In the genomic region with DNA sequence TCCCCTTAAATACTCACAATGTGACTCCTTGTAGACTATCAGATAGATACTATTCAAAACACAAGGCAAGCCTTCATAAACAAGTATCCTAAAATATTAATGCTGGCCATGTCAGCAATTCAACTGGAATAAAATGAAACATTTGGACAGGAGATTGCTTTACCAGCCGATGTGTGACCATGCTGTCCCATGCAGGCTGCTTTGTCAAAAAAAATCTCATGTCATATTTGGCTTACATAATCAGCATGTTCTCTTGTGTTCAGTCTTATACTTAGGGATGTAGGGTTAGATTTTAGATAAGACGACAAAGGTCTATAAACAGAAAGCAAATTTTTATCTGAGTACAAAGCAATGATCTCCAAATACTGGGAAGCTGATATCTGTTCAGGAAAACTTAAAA, we compare ENCODE assay signal across 27 cellular contexts.
DNase-seq lines count a peak whose midpoint lies in the region; ATAC-seq and TF ChIP-seq lines count a peak whose summit lies in the region.
"Had no signal": no experiment of that assay in that cellular context is flagged by ENCODE, and none has a peak within 500 bp of the region (broad histone marks: within the 10 kb centered on the region; RNA-seq: fewer than 3 reads in every experiment).

No MANE protein-coding gene starts in this region.

- H3K4me1 Mint-ChIP-seq in brain = peaks cover 60% of the 10 kb centered on the region
- H3K4me1 Mint-ChIP-seq in natural killer cell treated with Interleukin-12 subunit alpha and Interleukin-12 subunit beta and Interleukin-15 and Interleukin-18, amount 100 ng/mL, for 72 hours (ENCODE audit: low read depth in 2 of 2) = peaks cover 55 to 57% of the 10 kb centered on the region in 2 donors
- H3K4me1 Mint-ChIP-seq in type B pancreatic cell (ENCODE audit: unreplicated experiment) = peaks cover 37% of the 10 kb centered on the region

- no peak for TF ChIP-seq POLR2A in IMR-90 (IDR thresholded peaks at IDR 0.05; ENCODE audit: low read depth, low read length)

- H4K91ac ChIP-seq in IMR-90 (ENCODE audit: insufficient read depth, low read depth, low read length) = no peak overlapping the region

- H3K36me3 Mint-ChIP-seq in brain (peaks cover 24% of the 10 kb centered on the region), type B pancreatic cell (peaks cover 24% of the 10 kb centered on the region)
- peaks cover 4% of the 10 kb centered on the region for H3K36me3 Mint-ChIP-seq in natural killer cell treated with Interleukin-12 subunit alpha and Interleukin-12 subunit beta and Interleukin-15 and Interleukin-18, amount 100 ng/mL, for 72 hours
- H3K36me3 Mint-ChIP-seq: memory B cell; stimulated activated naive B cell treated with anti-CD40 and anti-IgM and Interleukin-4, amounts not matched to agents 10 μg/mL and 1 μg/mL and 100 μg/mL, for 72 hours had no signal

- H3K56ac ChIP-seq in IMR-90 (ENCODE audit: extremely low read depth, insufficient read depth, low read length) = no peak overlapping the region

- no CpG with 5 or more reads among the region's 2 CpGs for WGBS in IMR-90 (ENCODE audit: extremely low coverage in 2 of 2, insufficient read length in 1 of 2), 2 experiments

- no peaks in the 10 kb centered on the region; the same call in 1 of the 2 replicates for H4K20me1 ChIP-seq in IMR-90 (ENCODE audit: insufficient read depth, low read length)

- no peak overlapping the region for H3K9ac ChIP-seq in IMR-90 (ENCODE audit: low read depth, low read length)

- H3K14ac ChIP-seq in IMR-90 (replicated peaks; ENCODE audit: low read depth, low read length) = peak overlapping the region; percentile 64

- CTCF ChIA-PET in IMR-90 (lab: Yijun Ruan, JAX) = interaction anchor here (0.9 kb wide), 1 partner anchor 50 kb away, joined by 3 read pairs; no protein-coding TSS in a partner anchor

- peak overlapping the region; percentile 73 for H3K4me2 ChIP-seq in IMR-90 (ENCODE audit: low read depth, low read length)

- H2BK5ac ChIP-seq in IMR-90 (ENCODE audit: low read depth, low read length, poor library complexity, severe bottlenecking) = peak overlapping the region; percentile 18

- no peak overlapping the region for H2BK15ac ChIP-seq in IMR-90 (ENCODE audit: low read depth, low read length)

- no peak overlapping the region; the same call in 1 of the 2 replicates for H4K5ac ChIP-seq in IMR-90 (ENCODE audit: low read depth, low read length)

- H3K9me3 ChIP-seq in IMR-90 (ENCODE audit: control insufficient read depth, insufficient read depth, low read length) = no peaks in the 10 kb centered on the region
- no peaks in the 10 kb centered on the region for H3K9me3 ChIP-seq in right atrium auricular region
- H3K9me3 ChIP-seq: colonic mucosa, left lung, upper lobe of right lung had no signal

- H3K4me3 Mint-ChIP-seq in brain (peak overlapping the region; percentile 69 to 97 (median 92)), type B pancreatic cell (peak overlapping the region; percentile 14)
- peak overlapping the region; percentile 35 for H3K4me3 Mint-ChIP-seq in natural killer cell treated with Interleukin-12 subunit alpha and Interleukin-12 subunit beta and Interleukin-15 and Interleukin-18, amount 100 ng/mL, for 72 hours
- H3K4me3 Mint-ChIP-seq: activated B cell treated with CpG ODN at 0.5 μM for 24 hours; activated CD4-positive, alpha-beta T cell treated with anti-CD3 and anti-CD28 coated beads, Interleukin-2, amount 10 ng/mL, durations not matched to agents 7 days and 5 days; activated naive CD8-positive, alpha-beta T cell; CD4-positive, alpha-beta T cell; H9; memory B cell; stimulated activated naive B cell treated with anti-CD40 and anti-IgM and Interleukin-4, amounts not matched to agents 10 μg/mL and 1 μg/mL and 100 μg/mL, for 72 hours had no signal

- H3K23ac ChIP-seq in IMR-90 (ENCODE audit: low read depth, low read length) = 0 out of 2 replicates have a peak overlapping the region, but pooled peaks have one; percentile 48

- H3K36me3 ChIP-seq in IMR-90 (ENCODE audit: control insufficient read depth, insufficient read depth, low read length) = no peaks in the 10 kb centered on the region
- H3K36me3 ChIP-seq in right atrium auricular region = no peaks in the 10 kb centered on the region
- H3K36me3 ChIP-seq: colonic mucosa, left lung, upper lobe of right lung had no signal

- H3K4me1 ChIP-seq in IMR-90 (ENCODE audit: control insufficient read depth, insufficient read depth, low read length) (peaks cover 11% of the 10 kb centered on the region), right atrium auricular region (peaks cover 0 to 18% of the 10 kb centered on the region in 2 donors)

- no peak for TF ChIP-seq RAD21 in IMR-90 (IDR thresholded peaks at IDR 0.05; ENCODE audit: low read length)

- no peaks in the 10 kb centered on the region for H3K27me3 ChIP-seq in IMR-90 (ENCODE audit: control insufficient read depth, insufficient read depth, low read length)
- H3K27me3 ChIP-seq in right atrium auricular region = no peaks in the 10 kb centered on the region
- H3K27me3 ChIP-seq: colonic mucosa, left lung, upper lobe of right lung had no signal

- H3K4ac ChIP-seq in IMR-90 (ENCODE audit: low read depth, low read length) = no peak overlapping the region

- ATAC-seq in IMR-90 (ENCODE audit: low read depth) (no peak), GM21390 (IDR thresholded peaks at IDR 0.05; ENCODE audit: unreplicated experiment) (no peak), HG03565 (IDR thresholded peaks at IDR 0.05; ENCODE audit: unreplicated experiment) (no peak)
- no peak for ATAC-seq in natural killer cell treated with Interleukin-12 subunit alpha and Interleukin-12 subunit beta and Interleukin-15 and Interleukin-18, amount 100 ng/mL, for 72 hours
- ATAC-seq: left lung; stimulated activated naive B cell treated with anti-CD40 and anti-IgM and Interleukin-4, amounts not matched to agents 10 μg/mL and 1 μg/mL and 100 μg/mL, for 72 hours; upper lobe of right lung had no signal

- TF ChIP-seq CTCF in IMR-90 (conservative IDR thresholded peaks at IDR 0.05; ENCODE audit: low read depth, low read length) = no peak
- TF ChIP-seq CTCF in brain (conservative IDR thresholded peaks at IDR 0.05) = no peak
- no peak for TF ChIP-seq CTCF in type B pancreatic cell (conservative IDR thresholded peaks at IDR 0.05)
- TF ChIP-seq CTCF in right atrium auricular region (IDR thresholded peaks at IDR 0.05) = no peak

- peak overlapping the region in 1 of 2 experiments; percentile 22; a peak in 1 of 4 replicates for H4K8ac ChIP-seq in IMR-90 (ENCODE audit: low read depth in 2 of 2, low read length in 2 of 2)

- no peaks in the 10 kb centered on the region for H3K9me3 Mint-ChIP-seq in brain
- no peaks in the 10 kb centered on the region for H3K9me3 Mint-ChIP-seq in natural killer cell treated with Interleukin-12 subunit alpha and Interleukin-12 subunit beta and Interleukin-15 and Interleukin-18, amount 100 ng/mL, for 72 hours
- peaks cover 5% of the 10 kb centered on the region for H3K9me3 Mint-ChIP-seq in type B pancreatic cell
- H3K9me3 Mint-ChIP-seq: activated B cell treated with CpG ODN at 0.5 μM for 24 hours; activated CD4-positive, alpha-beta T cell treated with anti-CD3 and anti-CD28 coated beads, Interleukin-2, amount 10 ng/mL, durations not matched to agents 7 days and 5 days; CD4-positive, alpha-beta T cell; H9; memory B cell; stimulated activated naive B cell treated with anti-CD40 and anti-IgM and Interleukin-4, amounts not matched to agents 10 μg/mL and 1 μg/mL and 100 μg/mL, for 72 hours had no signal

- BruUV-seq in IMR-90 (replicated peaks; lab: Mats Ljungman, UMichigan) = no TSS peak

- H3K4me3 ChIP-seq in IMR-90 (ENCODE audit: insufficient read depth, low read depth, low read length) (no peak overlapping the region), right atrium auricular region (no peak overlapping the region)
- H3K4me3 ChIP-seq: colonic mucosa, left lung, skin epidermis, upper lobe of right lung had no signal

- no peak overlapping the region for H2BK20ac ChIP-seq in IMR-90 (ENCODE audit: low read depth, low read length)

- intact Hi-C loops in IMR-90 (cut with micrococcal nuclease) = no loop called here

- H3K27ac ChIP-seq in IMR-90 (ENCODE audit: insufficient read depth, low read length) (no peak overlapping the region), right atrium auricular region (no peak overlapping the region)
- H3K27ac ChIP-seq: colonic mucosa, left lung, upper lobe of right lung had no signal

- H3K27ac Mint-ChIP-seq in brain (peak overlapping the region; percentile 54 to 100 (median 76)), type B pancreatic cell (no peak overlapping the region)
- peak overlapping the region; percentile 13 to 91 for H3K27ac Mint-ChIP-seq in natural killer cell treated with Interleukin-12 subunit alpha and Interleukin-12 subunit beta and Interleukin-15 and Interleukin-18, amount 100 ng/mL, for 72 hours
- H3K27ac Mint-ChIP-seq: activated B cell treated with CpG ODN at 0.5 μM for 24 hours; activated CD4-positive, alpha-beta T cell treated with anti-CD3 and anti-CD28 coated beads, Interleukin-2, amount 10 ng/mL, durations not matched to agents 7 days and 5 days; activated naive CD8-positive, alpha-beta T cell; CD4-positive, alpha-beta T cell; memory B cell; stimulated activated naive B cell treated with anti-CD40 and anti-IgM and Interleukin-4, amounts not matched to agents 10 μg/mL and 1 μg/mL and 100 μg/mL, for 72 hours had no signal

- H2BK120ac ChIP-seq in IMR-90 (ENCODE audit: low read depth, low read length) = no peak overlapping the region

- POLR2A ChIA-PET in IMR-90 (lab: Charles Lee; ENCODE audit: unreplicated experiment) = no interaction called here

- H3K27me3 Mint-ChIP-seq in brain = peaks cover 9% of the 10 kb centered on the region
- no peaks in the 10 kb centered on the region for H3K27me3 Mint-ChIP-seq in natural killer cell treated with Interleukin-12 subunit alpha and Interleukin-12 subunit beta and Interleukin-15 and Interleukin-18, amount 100 ng/mL, for 72 hours
- no peaks in the 10 kb centered on the region for H3K27me3 Mint-ChIP-seq in type B pancreatic cell
- H3K27me3 Mint-ChIP-seq: activated B cell treated with CpG ODN at 0.5 μM for 24 hours; stimulated activated naive B cell treated with anti-CD40 and anti-IgM and Interleukin-4, amounts not matched to agents 10 μg/mL and 1 μg/mL and 100 μg/mL, for 72 hours had no signal

- no peak overlapping the region for H2AK5ac ChIP-seq in IMR-90 (ENCODE audit: low read depth, low read length)

- H2AK9ac ChIP-seq in IMR-90 (replicated peaks; ENCODE audit: low read depth, low read length, poor library complexity) = no peak overlapping the region

- no peak overlapping the region for H3K18ac ChIP-seq in IMR-90 (ENCODE audit: low read depth, low read length)

- H2AFZ ChIP-seq in IMR-90 (replicated peaks; ENCODE audit: low read length, poor library complexity) = no peak overlapping the region

- DNase-seq in IMR-90 (no peak), type B pancreatic cell (ENCODE audit: extremely low spot score, unreplicated experiment) (no peak), right atrium auricular region (ENCODE audit: low spot score) (no peak)
- no peak for DNase-seq in natural killer cell treated with Interleukin-12 subunit alpha and Interleukin-12 subunit beta and Interleukin-15 and Interleukin-18, amount 100 ng/mL, for 72 hours (ENCODE audit: low spot score)
- DNase-seq: activated B cell treated with CpG ODN at 0.5 μM for 24 hours; activated CD4-positive, alpha-beta T cell treated with anti-CD3 and anti-CD28 coated beads, Interleukin-2, amount 10 ng/mL, durations not matched to agents 7 days and 5 days; activated effector memory CD4-positive, alpha-beta T cell treated with anti-CD3 and anti-CD28 coated beads, Interleukin-2, amount 50 U/mL, for 16 hours; activated T-cell treated with anti-CD3 and anti-CD28 coated beads, Interleukin-2, amount 50 U/mL, for 1 hour; CD4-positive, alpha-beta T cell; colonic mucosa; effector CD4-positive, alpha-beta T cell; H9; Kasumi-1; left lung; NCI-H1436 treated with DMSO at 0.1 percent for 48 hours; NCI-H446 treated with DMSO at 0.1 percent for 48 hours; NCI-H774; RPMI8226; stimulated activated naive B cell treated with anti-CD40 and anti-IgM and Interleukin-4, amounts not matched to agents 10 μg/mL and 1 μg/mL and 100 μg/mL, for 72 hours; substantia nigra; upper lobe of right lung had no signal

- in situ Hi-C loops in IMR-90 (cut with MboI; ENCODE audit: low sequenced_read_pairs) = no loop called here

- H3K9me1 ChIP-seq in IMR-90 (ENCODE audit: insufficient read depth, low read length) = peaks cover 4% of the 10 kb centered on the region; the same call in 1 of the 2 replicates

- dilution Hi-C loops in IMR-90 (cut with HindIII; ENCODE audit: low sequenced_read_pairs, unreplicated experiment) = no loop called here

- peaks cover 16 to 68% of the 10 kb centered on the region in 2 experiments for H3K79me1 ChIP-seq in IMR-90 (ENCODE audit: low read depth in 1 of 2, low read length in 2 of 2)

Comparison
In these comparisons a context has a peak if more than half of its experiments do, and no peak if none do; other contexts are left out.
1. H3K4me3 Mint-ChIP-seq: peak in every context shown above with its lines; median percentile 92 in brain; 35 in natural killer cell treated with Interleukin-12 subunit alpha and Interleukin-12 subunit beta and Interleukin-15 and Interleukin-18, amount 100 ng/mL, for 72 hours; 14 in type B pancreatic cell.